7 cellular contexts compared by ENCODE assay signal in the genomic region with DNA sequence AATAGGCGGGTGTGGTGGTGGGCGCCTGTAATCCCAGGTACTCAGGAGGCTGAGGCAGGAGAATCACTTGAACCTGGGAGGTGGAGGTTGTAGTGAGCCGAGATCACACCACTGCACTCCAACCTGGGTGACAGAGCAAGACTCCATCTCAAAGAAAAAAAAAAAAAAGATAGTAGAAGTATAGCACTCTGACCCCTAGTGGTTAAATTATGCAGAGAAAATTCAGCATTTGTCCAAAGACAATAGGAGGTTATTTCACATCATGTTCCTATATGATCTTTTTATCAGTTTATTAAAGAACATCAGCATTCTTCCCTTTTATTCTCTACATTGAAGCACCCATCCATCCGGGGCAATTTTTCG. TPM values are rescaled to one million over a fixed set of nuclear protein-coding genes. Genes with fewer than 3 reads are reported as not detected.
DNase-seq lines count a peak whose midpoint lies in the region; TF ChIP-seq lines count a peak whose summit lies in the region.
"Not testable (repeated sequence)": the region's sequence is repeated elsewhere in the genome, so short reads cannot be mapped to it uniquely, and the experiment has no call there.

No MANE protein-coding gene starts in this region.

- H4K20me1 ChIP-seq in neural cell (ENCODE audit: insufficient read depth) = not testable (repeated sequence)

- DNase-seq in GF-D8 (lab: John Stamatoyannopoulos, UW) (peak; percentile 37), NCI-H1436 (lab: John Stamatoyannopoulos, UW) (peak; percentile 57), RWPE1 (ENCODE audit: low spot score) (peak; percentile 22)
- DNase-seq in HFF-Myc (ENCODE audit: extremely low read depth, low read depth); ascending aorta (ENCODE audit: low spot score in 2 of 2); glutamatergic neuron: not testable (repeated sequence)

- not testable (repeated sequence) for H3K4me3 Mint-ChIP-seq in glutamatergic neuron (ENCODE audit: unreplicated experiment)

- H3K4me1 ChIP-seq in ascending aorta = peaks cover 0 to 10% of the 10 kb centered on the region in 2 donors

- not testable (repeated sequence) for H3K4me2 ChIP-seq in neural cell (ENCODE audit: low read length)

- not testable (repeated sequence) for H3K27ac Mint-ChIP-seq in glutamatergic neuron (ENCODE audit: unreplicated experiment)

- H3K9me3 ChIP-seq in ascending aorta; neural cell (ENCODE audit: low read length): not testable (repeated sequence)

- not testable (repeated sequence) for H3K9me2 ChIP-seq in neural cell (ENCODE audit: insufficient read depth, low read length)

- CTCF ChIA-PET in RWPE1 (lab: Yijun Ruan, JAX) = interaction anchor here (2.2 kb wide), 1 partner anchor 124 kb away, joined by 9 read pairs; no protein-coding TSS in a partner anchor

- H2AFZ ChIP-seq in neural cell (ENCODE audit: low read depth, low read length) = not testable (repeated sequence)

- not testable (repeated sequence) for H3K9me3 Mint-ChIP-seq in glutamatergic neuron (ENCODE audit: unreplicated experiment)

- TF ChIP-seq CTCF in HFF-Myc (IDR thresholded peaks at IDR 0.05; ENCODE audit: low read depth, low read length, missing control alignments) (peak; percentile 19), RWPE1 (conservative IDR thresholded peaks at IDR 0.05; ENCODE audit: low read depth) (peak; percentile 56), ascending aorta (IDR thresholded peaks at IDR 0.05) (peak; percentile 19 to 53 (median 48)), glutamatergic neuron (IDR thresholded peaks at IDR 0.05; ENCODE audit: partially characterized antibody, unreplicated experiment) (peak; percentile 64), neural cell (IDR thresholded peaks at IDR 0.05; ENCODE audit: poor library complexity, severe bottlenecking) (peak; percentile 59)

- not testable (repeated sequence) for H3K27me3 Mint-ChIP-seq in glutamatergic neuron (ENCODE audit: unreplicated experiment)

- H3K36me3 Mint-ChIP-seq in glutamatergic neuron (ENCODE audit: unreplicated experiment) = not testable (repeated sequence)

- not testable (repeated sequence) for H3K36me3 ChIP-seq in ascending aorta; neural cell (ENCODE audit: insufficient read depth, low read length)

- H3K4me3 ChIP-seq in HFF-Myc (replicated peaks; ENCODE audit: low read depth, low read length); neural cell (ENCODE audit: low read length): not testable (repeated sequence)
- H3K4me3 ChIP-seq in ascending aorta = peak overlapping the region in 1 of 2 donors; percentile 26

- POLR2A ChIA-PET in RWPE1 (lab: Yijun Ruan, JAX; ENCODE audit: low non-redundant PET) = not testable (repeated sequence)

- H3F3A ChIP-seq in neural cell (ENCODE audit: insufficient read depth, low read length, poor library complexity, severe bottlenecking) = not testable (repeated sequence)

- intact Hi-C loops in ascending aorta (cut with DNase I) = loop anchor here (5.0 kb wide), 1 partner anchor 437 kb away; no protein-coding TSS in a partner anchor

- H3K79me2 ChIP-seq in neural cell (replicated peaks; ENCODE audit: insufficient read depth, low read length) = not testable (repeated sequence)

- H3K27ac ChIP-seq in RWPE1; ascending aorta; neural cell (ENCODE audit: low read length): not testable (repeated sequence)

- peak; percentile 39 for TF ChIP-seq RAD21 in neural cell (conservative IDR thresholded peaks at IDR 0.05)

- not testable (repeated sequence) for TF ChIP-seq EP300 in neural cell (conservative IDR thresholded peaks at IDR 0.05; ENCODE audit: poor library complexity, severe bottlenecking)

- not testable (repeated sequence) for H3K4me1 Mint-ChIP-seq in glutamatergic neuron (ENCODE audit: low read depth, unreplicated experiment)

- H3K27me3 ChIP-seq in ascending aorta; neural cell (ENCODE audit: insufficient read depth, low read depth, low read length): not testable (repeated sequence)

- not testable (repeated sequence) for H3K9ac ChIP-seq in neural cell (ENCODE audit: low read length)

TF ChIP-seq in neural cell, 6 proteins besides CTCF, POLR2A, EP300 and RAD21:
- peak; percentile 69 for TF ChIP-seq SMC3 (conservative IDR thresholded peaks at IDR 0.05; ENCODE audit: poor library complexity)
TF ChIP-seq in neural cell: peak in this region for 1; not testable (repeated sequence) for 5.

RNA-seq across cellular contexts. Expression of gene CDKAL1, which starts 5.2 kb away (rescaled TPM):
- total RNA-seq in ascending aorta = 11.9 TPM
- total RNA-seq in glutamatergic neuron (ENCODE audit: unreplicated experiment) = 24.8 TPM
- 10.7 and 11.2 TPM in 2 replicates for polyA plus RNA-seq in neural cell
- 30.9 and 34.4 TPM in 2 replicates for polyA minus RNA-seq in neural cell
